Comparison of ENCODE assay signal across 17 cellular contexts in genomic region chr12:109527489-109528123, GRCh38. TPM values are rescaled to one million over a fixed set of nuclear protein-coding genes. Genes with fewer than 3 reads are reported as not detected.
A peak's percentile ranks its signal among the peaks of the same experiment; 100 is the strongest.
DNase-seq lines count a peak whose midpoint lies in the region; ATAC-seq and TF ChIP-seq lines count a peak whose summit lies in the region.
"Had no signal": no experiment of that assay in that cellular context is flagged by ENCODE, and none has a peak within 500 bp of the region (broad histone marks: within the 10 kb centered on the region; RNA-seq: fewer than 3 reads in every experiment).

No MANE protein-coding gene starts in this region.

- H3K36me3 ChIP-seq in cardiac muscle cell (no peaks in the 10 kb centered on the region), left ventricle myocardium inferior (peaks cover 97% of the 10 kb centered on the region), WERI-Rb-1 (peaks cover 2% of the 10 kb centered on the region), trophoblast cell (ENCODE audit: control insufficient read depth in 1 of 2, insufficient read depth in 2 of 2, low read length in 2 of 2) (peaks cover 18 to 24% of the 10 kb centered on the region in 2 experiments), transverse colon (peaks cover 0 to 36% (median 4%) of the 10 kb centered on the region in 4 donors)
- H3K36me3 ChIP-seq: BE2C had no signal

- H3K4me3 ChIP-seq in cardiac muscle cell: no peak overlapping the region
- H3K4me3 ChIP-seq in left ventricle myocardium inferior: no peak overlapping the region
- H3K4me3 ChIP-seq in WERI-Rb-1 (ENCODE audit: low read depth, low read length): no peak overlapping the region
- no peak overlapping the region for H3K4me3 ChIP-seq in trophoblast cell (ENCODE audit: low read depth, low read length)
- no peak overlapping the region for H3K4me3 ChIP-seq in transverse colon
- H3K4me3 ChIP-seq: A549, GM23338, HAP-1 had no signal

- H2BK12ac ChIP-seq in trophoblast cell (ENCODE audit: low read length): no peak overlapping the region

- no peak overlapping the region for H3K23ac ChIP-seq in trophoblast cell (ENCODE audit: low read length)

- no peak overlapping the region for H4K8ac ChIP-seq in trophoblast cell (ENCODE audit: low read depth, low read length)

- no peaks in the 10 kb centered on the region for H3K79me2 ChIP-seq in trophoblast cell (ENCODE audit: control insufficient read depth, insufficient read depth, low read length, poor library complexity)

- no peak overlapping the region for H2BK120ac ChIP-seq in trophoblast cell (ENCODE audit: insufficient read depth, low read length, poor library complexity)

- DNase-seq in cardiac muscle cell (ENCODE audit: low read depth in 1 of 2, low spot score in 1 of 2): no peak
- DNase-seq in left ventricle myocardium inferior: no peak
- no peak for DNase-seq in WERI-Rb-1
- no peak for DNase-seq in left lobe of liver (ENCODE audit: low spot score)
- DNase-seq in trophoblast cell: no peak
- DNase-seq in NCI-H1436 treated with DMSO at 0.1 percent for 48 hours (lab: John Stamatoyannopoulos, UW): no peak
- DNase-seq in D341Med (ENCODE audit: low spot score): no peak
- DNase-seq in transverse colon: no peak
- DNase-seq: CD4-positive, alpha-beta memory T cell; DMS153; EL; HFFc6 had no signal

- WGBS in trophoblast cell (ENCODE audit: extremely low coverage, insufficient coverage, insufficient read length): no CpG with 5 or more reads among the region's 8 CpGs
- 81 to 91% methylated on average over 3 to 8 of the region's 8 CpGs for WGBS in transverse colon (ENCODE audit: low coverage in 1 of 2), 2 donors

- no peak overlapping the region for H2AFZ ChIP-seq in trophoblast cell (ENCODE audit: insufficient read depth, low read length, poor library complexity)
- H2AFZ ChIP-seq: GM23338 had no signal

- intact Hi-C loops in left ventricle myocardium inferior (cut with micrococcal nuclease): no loop called here
- intact Hi-C loops in transverse colon (cut with DNase I; ENCODE audit: low total_unique reads): no loop called here

- peaks cover 6% of the 10 kb centered on the region for H3K79me1 ChIP-seq in trophoblast cell (ENCODE audit: low read length)

- H3K4me1 ChIP-seq in cardiac muscle cell (ENCODE audit: low read depth): peaks cover 65% of the 10 kb centered on the region
- peaks cover 13% of the 10 kb centered on the region for H3K4me1 ChIP-seq in left ventricle myocardium inferior
- peaks cover 28 to 30% of the 10 kb centered on the region in 2 experiments for H3K4me1 ChIP-seq in trophoblast cell (ENCODE audit: control insufficient read depth in 1 of 2, insufficient read depth in 2 of 2, low read length in 2 of 2)
- no peaks in the 10 kb centered on the region for H3K4me1 ChIP-seq in transverse colon
- H3K4me1 ChIP-seq: A549, HAP-1 had no signal

- TF ChIP-seq CTCF in cardiac muscle cell (IDR thresholded peaks at IDR 0.05; ENCODE audit: low read depth, low read length): no peak
- TF ChIP-seq CTCF in left ventricle myocardium inferior (IDR thresholded peaks at IDR 0.05; ENCODE audit: borderline replicate concordance): no peak
- no peak; the same call in 1 of the 2 replicates for TF ChIP-seq CTCF in WERI-Rb-1 (IDR thresholded peaks at IDR 0.05; ENCODE audit: low read depth, low read length)
- no peak for TF ChIP-seq CTCF in transverse colon (IDR thresholded peaks at IDR 0.05)

- no peak overlapping the region for H3K18ac ChIP-seq in trophoblast cell (ENCODE audit: low read length)

- no peak for TF ChIP-seq POLR2A in transverse colon (IDR thresholded peaks at IDR 0.05)

- TF ChIP-seq EP300 in transverse colon (IDR thresholded peaks at IDR 0.05; ENCODE audit: low read depth): no peak

- H2AK5ac ChIP-seq in trophoblast cell (ENCODE audit: low read length): peak overlapping the region; percentile 69

- H3K14ac ChIP-seq in trophoblast cell (ENCODE audit: low read length): no peak overlapping the region

- H2BK5ac ChIP-seq in trophoblast cell (ENCODE audit: low read depth, low read length, poor library complexity): no peak overlapping the region

- peak overlapping the region; percentile 16 for H3K27ac ChIP-seq in cardiac muscle cell
- H3K27ac ChIP-seq in left ventricle myocardium inferior (replicated peaks): no peak overlapping the region
- peak overlapping the region; percentile 97 for H3K27ac ChIP-seq in WERI-Rb-1
- H3K27ac ChIP-seq in trophoblast cell (ENCODE audit: low read depth, low read length): no peak overlapping the region
- no peak overlapping the region for H3K27ac ChIP-seq in transverse colon
- H3K27ac ChIP-seq: A549, C4-2B had no signal

- H3K9ac ChIP-seq in trophoblast cell (ENCODE audit: low read length): no peak overlapping the region

- H3K27me3 ChIP-seq in cardiac muscle cell: no peaks in the 10 kb centered on the region
- no peaks in the 10 kb centered on the region for H3K27me3 ChIP-seq in left ventricle myocardium inferior (ENCODE audit: low read depth)
- no peaks in the 10 kb centered on the region for H3K27me3 ChIP-seq in WERI-Rb-1 (ENCODE audit: insufficient read depth, low read depth, severe bottlenecking)
- H3K27me3 ChIP-seq in trophoblast cell (ENCODE audit: insufficient read depth, low read length): no peaks in the 10 kb centered on the region
- H3K27me3 ChIP-seq in transverse colon: no peaks in the 10 kb centered on the region
- H3K27me3 ChIP-seq: BE2C had no signal

- no peak overlapping the region for H3K4ac ChIP-seq in trophoblast cell (ENCODE audit: low read depth, low read length)

- no peaks in the 10 kb centered on the region for H3K9me3 ChIP-seq in cardiac muscle cell (ENCODE audit: low read depth)
- H3K9me3 ChIP-seq in left ventricle myocardium inferior (replicated peaks): no peaks in the 10 kb centered on the region
- no peaks in the 10 kb centered on the region for H3K9me3 ChIP-seq in WERI-Rb-1 (ENCODE audit: severe bottlenecking)
- H3K9me3 ChIP-seq in trophoblast cell (ENCODE audit: insufficient read depth, low read depth, low read length): no peaks in the 10 kb centered on the region
- no peaks in the 10 kb centered on the region for H3K9me3 ChIP-seq in transverse colon
- H3K9me3 ChIP-seq: A549, BE2C, HAP-1 had no signal

- peak; percentile 23 for ATAC-seq in left lobe of liver
- ATAC-seq: A549, GM23338 had no signal

- in situ Hi-C loops in transverse colon (cut with MboI; ENCODE audit: low pct_ligation_motif_present in 1 of 4, low pct_unique_long_range_greater_than_20kb in 1 of 4, low sequenced_read_pairs in 3 of 4): no loop called here

- no peak overlapping the region for H4K91ac ChIP-seq in trophoblast cell (ENCODE audit: low read depth, low read length)

- H4K12ac ChIP-seq in trophoblast cell (ENCODE audit: low read depth, low read length): no peak overlapping the region

- no peak overlapping the region for H3K4me2 ChIP-seq in trophoblast cell (ENCODE audit: low read length)
- H3K4me2 ChIP-seq: A549, GM23338 had no signal

RNA-seq across cellular contexts. Expression of gene MMAB, which starts 45.7 kb away (rescaled TPM):
- total RNA-seq in cardiac muscle cell (89.4 and 133 TPM in 2 replicates), left ventricle myocardium inferior (55.4 TPM), left lobe of liver (41.1 TPM), transverse colon (10 to 100 TPM in 3 of 4 donors, 1 to 10 TPM in 1; 4.4 to 18.7 (median 11.9) TPM)
- polyA plus RNA-seq in cardiac muscle cell: 130 and 174 TPM in 2 replicates
- 21.0 and 23.1 TPM in 2 replicates for polyA plus RNA-seq in trophoblast cell (2013)

RNA-seq across cellular contexts. Expression of gene MVK, which starts 46.0 kb away (rescaled TPM):
- total RNA-seq in cardiac muscle cell (56.1 and 83.3 TPM in 2 replicates), left ventricle myocardium inferior (8.4 TPM), left lobe of liver (16.5 TPM), transverse colon (100 to 1,000 TPM in 1 of 4 donors, 10 to 100 TPM in 3; 17.2 to 157 (median 25.4) TPM)
- 22.6 and 29.0 TPM in 2 replicates for polyA plus RNA-seq in cardiac muscle cell
- 28.5 and 28.6 TPM in 2 replicates for polyA plus RNA-seq in trophoblast cell (2013)

RNA-seq across cellular contexts. Expression of gene UBE3B, which starts 50.2 kb away (rescaled TPM):
- 44.3 and 73.5 TPM in 2 replicates for total RNA-seq in cardiac muscle cell
- 35.5 and 36.7 TPM in 2 replicates for polyA plus RNA-seq in cardiac muscle cell
- total RNA-seq in left ventricle myocardium inferior: 56.0 TPM
- total RNA-seq in left lobe of liver: 19.2 TPM
- 21.3 and 22.4 TPM in 2 replicates for polyA plus RNA-seq in trophoblast cell (2013)
- 10 to 100 TPM; 34.4 to 73.0 (median 71.6) TPM for total RNA-seq in transverse colon

RNA-seq across cellular contexts. Expression of gene KCTD10, which starts 50.5 kb away (rescaled TPM):
- total RNA-seq in cardiac muscle cell (64.4 and 102 TPM in 2 replicates), left ventricle myocardium inferior (21.5 TPM), left lobe of liver (7.0 TPM), transverse colon (100 to 1,000 TPM in 1 of 4 donors, 10 to 100 TPM in 3; 67.2 to 126 (median 79.5) TPM)
- polyA plus RNA-seq in cardiac muscle cell: 64.5 and 95.7 TPM in 2 replicates
- 105 and 107 TPM in 2 replicates for polyA plus RNA-seq in trophoblast cell (2013)

Comparison
In these comparisons a context has a peak if more than half of its experiments do, and no peak if none do; other contexts are left out.
1. H3K27ac ChIP-seq: peak in cardiac muscle cell (single experiment) and WERI-Rb-1 (single experiment); none in left ventricle myocardium inferior (single experiment), trophoblast cell (single experiment) and transverse colon (0 of 4).